8 cellular contexts compared by ENCODE assay signal in the genomic region with DNA sequence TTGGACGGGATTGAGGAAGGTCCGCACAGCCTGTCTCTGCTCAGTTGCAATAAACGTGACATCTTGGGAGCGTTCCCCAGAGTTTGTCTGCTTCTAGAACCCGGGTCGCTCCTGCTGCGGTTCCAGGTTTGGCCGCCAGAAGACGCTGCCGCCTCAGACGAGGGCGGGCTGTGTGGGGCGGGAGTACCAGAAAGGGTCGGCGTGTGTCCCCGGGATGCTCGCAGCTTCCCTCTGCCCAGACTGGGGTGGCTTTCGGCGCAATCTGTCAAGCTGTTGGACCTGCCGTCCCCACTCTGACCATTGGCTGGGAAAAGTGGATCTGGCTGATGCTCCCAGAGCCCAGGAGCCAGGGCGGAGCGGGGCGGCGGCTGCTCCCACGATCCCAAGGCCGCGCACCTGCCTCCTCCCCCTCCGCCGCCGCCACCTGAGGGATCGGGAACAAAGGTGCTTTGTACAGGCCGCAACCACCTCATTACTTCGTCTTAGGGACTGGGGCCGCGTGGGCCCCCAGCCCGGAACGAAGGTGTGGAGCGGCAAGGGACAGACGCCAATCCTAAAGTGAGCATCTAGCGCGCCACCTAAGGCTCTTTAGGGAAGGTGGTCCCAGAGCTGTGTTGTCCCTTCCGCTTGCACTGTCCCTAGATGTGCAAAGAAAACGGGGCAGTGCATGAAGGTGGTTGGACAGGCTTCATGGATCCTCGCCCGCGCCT. TPM values are rescaled to one million over a fixed set of nuclear protein-coding genes. Genes with fewer than 3 reads are reported as not detected.
DNase-seq lines count a peak whose midpoint lies in the region; ATAC-seq, FAIRE-seq and TF ChIP-seq lines count a peak whose summit lies in the region.

No MANE protein-coding gene starts in this region.

- CTCF ChIA-PET in PC-9 (lab: Charles Lee): no interaction called here

- H3K4me3 ChIP-seq in HAP-1: peak overlapping the region; percentile 87; the same call in 1 of the 2 replicates
- H3K4me3 ChIP-seq in PC-9: peak overlapping the region; percentile 74; the same call in 1 of the 2 replicates
- peak overlapping the region; percentile 81 for H3K4me3 ChIP-seq in right cardiac atrium (ENCODE audit: low read length)
- peak overlapping the region; percentile 99 for H3K4me3 ChIP-seq in smooth muscle cell

- intact Hi-C loops in PC-9 (cut with micrococcal nuclease; ENCODE audit: unreplicated experiment) (loop anchor here (1.0 to 5.0 kb wide), 3 partner anchors 21 to 506 kb away; partner anchors contain the start of gene UBE2Q1), right cardiac atrium (cut with DNase I) (loop anchor here in 2 of 4 donors (10.0 kb wide), 2 partner anchors 88 to 108 kb away; partner anchors contain the start of genes CKS1B (in 1 of the 2), PBXIP1 (in 1 of the 2) and SHC1 (in 1 of the 2))

- in situ Hi-C loops in HAP-1 (cut with MboI; ENCODE audit: low sequenced_read_pairs): loop anchor here (5.0 kb wide), 1 partner anchor 66 kb away; no protein-coding TSS in a partner anchor

- FAIRE-seq in urothelium cell line (lab: Jason Lieb, UNC): no peak

- H3K36me3 Mint-ChIP-seq in activated naive CD4-positive, alpha-beta T cell treated with anti-CD3 and anti-CD28 coated beads, Interleukin-2, amount 50 U/mL, for 72 hours: peaks cover 0 to 5% of the 10 kb centered on the region in 2 donors

- DNase-seq in HAP-1 (ENCODE audit: low spot score in 2 of 2): peak in 1 of 2 experiments; percentile 68
- no peak for DNase-seq in PC-9
- peak in 1 of 2 donors; percentile 94 for DNase-seq in activated naive CD4-positive, alpha-beta T cell treated with anti-CD3 and anti-CD28 coated beads, Interleukin-2, amount 50 U/mL, for 72 hours (ENCODE audit: low spot score in 2 of 2)
- DNase-seq in right cardiac atrium: peak; percentile 60 to 87 (median 87)
- peak; percentile 47 for DNase-seq in smooth muscle cell (lab: John Stamatoyannopoulos, UW; ENCODE audit: unreplicated experiment)
- no peak for DNase-seq in urothelium cell line (ENCODE audit: low spot score)

- H3K9me3 ChIP-seq in HAP-1 (no peaks in the 10 kb centered on the region), PC-9 (ENCODE audit: insufficient read depth, low read depth) (no peaks in the 10 kb centered on the region), right cardiac atrium (ENCODE audit: control insufficient read depth, low read length) (no peaks in the 10 kb centered on the region), smooth muscle cell (replicated peaks; ENCODE audit: low read depth) (no peaks in the 10 kb centered on the region)

- H3K27ac ChIP-seq in C4-2B: peak overlapping the region; percentile 91
- H3K27ac ChIP-seq in PC-9: no peak overlapping the region
- H3K27ac ChIP-seq in right cardiac atrium (ENCODE audit: low read length): no peak overlapping the region
- no peak overlapping the region for H3K27ac ChIP-seq in smooth muscle cell (ENCODE audit: low read depth)

- WGBS in right cardiac atrium: 15% methylated on average over 46 of the region's 46 CpGs
- WGBS in smooth muscle cell (ENCODE audit: low lambda C conversion rate): 3% methylated on average over 43 of the region's 46 CpGs

- POLR2A ChIA-PET in PC-9 (lab: Charles Lee; ENCODE audit: unreplicated experiment): interaction anchor here (0.7 kb wide), 1 partner anchor 65 kb away, joined by 6 read pairs; no protein-coding TSS in a partner anchor

- H2AFZ ChIP-seq in PC-9: no peak overlapping the region
- peak overlapping the region; percentile 86 for H2AFZ ChIP-seq in smooth muscle cell (ENCODE audit: low read depth)

- H4K20me1 ChIP-seq in PC-9 (ENCODE audit: insufficient read depth) (peaks cover 7% of the 10 kb centered on the region), smooth muscle cell (ENCODE audit: low read depth) (peaks cover 28% of the 10 kb centered on the region)

- H3F3A ChIP-seq in PC-9 (ENCODE audit: insufficient read depth, low read depth) (peaks cover 24% of the 10 kb centered on the region; the same call in 1 of the 2 replicates), smooth muscle cell (ENCODE audit: low read depth) (no peaks in the 10 kb centered on the region)

- no peaks in the 10 kb centered on the region for H3K9me3 Mint-ChIP-seq in activated naive CD4-positive, alpha-beta T cell treated with anti-CD3 and anti-CD28 coated beads, Interleukin-2, amount 50 U/mL, for 72 hours

- peak overlapping the region in 1 of 2 donors; percentile 28 for H3K27ac Mint-ChIP-seq in activated naive CD4-positive, alpha-beta T cell treated with anti-CD3 and anti-CD28 coated beads, Interleukin-2, amount 50 U/mL, for 72 hours

- no peak for TF ChIP-seq CTCF in C4-2B (conservative IDR thresholded peaks at IDR 0.05)
- TF ChIP-seq CTCF in PC-9 (conservative IDR thresholded peaks at IDR 0.05): no peak
- peak; percentile 69 for TF ChIP-seq CTCF in smooth muscle cell (IDR thresholded peaks at IDR 0.05; ENCODE audit: borderline replicate concordance, insufficient read depth, poor library complexity, severe bottlenecking)

- H3K4me1 ChIP-seq in HAP-1: peaks cover 11% of the 10 kb centered on the region
- peaks cover 10% of the 10 kb centered on the region for H3K4me1 ChIP-seq in PC-9 (replicated peaks; ENCODE audit: insufficient read depth)
- no peaks in the 10 kb centered on the region for H3K4me1 ChIP-seq in right cardiac atrium (ENCODE audit: control insufficient read depth, insufficient read depth, low read length)
- H3K4me1 ChIP-seq in smooth muscle cell (ENCODE audit: low read depth): peaks cover 21% of the 10 kb centered on the region

- H3K9ac ChIP-seq in smooth muscle cell (ENCODE audit: low read depth): no peak overlapping the region

- H3K79me2 ChIP-seq in PC-9 (ENCODE audit: low read depth): peaks cover 13% of the 10 kb centered on the region
- peaks cover 12% of the 10 kb centered on the region for H3K79me2 ChIP-seq in smooth muscle cell (ENCODE audit: low read depth)

- H3K9me2 ChIP-seq in PC-9 (ENCODE audit: insufficient read depth): no peaks in the 10 kb centered on the region

- ATAC-seq in activated naive CD4-positive, alpha-beta T cell treated with anti-CD3 and anti-CD28 coated beads, Interleukin-2, amount 50 U/mL, for 72 hours: peak; percentile 15 to 52
- ATAC-seq in right cardiac atrium (peak; percentile 30 to 42), GM21381 (IDR thresholded peaks at IDR 0.05; ENCODE audit: unreplicated experiment) (no peak)

- no peaks in the 10 kb centered on the region for H3K27me3 ChIP-seq in HAP-1 (ENCODE audit: low read depth)
- H3K27me3 ChIP-seq in PC-9 (ENCODE audit: insufficient read depth, low read depth): no peaks in the 10 kb centered on the region
- no peaks in the 10 kb centered on the region for H3K27me3 ChIP-seq in right cardiac atrium (ENCODE audit: control insufficient read depth, insufficient read depth)
- H3K27me3 ChIP-seq in smooth muscle cell (ENCODE audit: low read depth): no peaks in the 10 kb centered on the region

- peak overlapping the region; percentile 80 for H3K4me2 ChIP-seq in PC-9
- H3K4me2 ChIP-seq in smooth muscle cell: peak overlapping the region; percentile 99

- H3K36me3 ChIP-seq in HAP-1 (replicated peaks): peaks cover 25% of the 10 kb centered on the region
- peaks cover 13% of the 10 kb centered on the region; the same call in 1 of the 2 replicates for H3K36me3 ChIP-seq in PC-9 (ENCODE audit: low read depth)
- H3K36me3 ChIP-seq in smooth muscle cell (ENCODE audit: low read depth): no peaks in the 10 kb centered on the region

- BruUV-seq in PC-9 (replicated peaks; lab: Mats Ljungman, UMichigan): no TSS peak

RNA-seq across cellular contexts. Expression of gene EFNA4, which starts 0.7 kb away (rescaled TPM):
- total RNA-seq in PC-9 (2021): 14.0 and 17.3 TPM in 2 replicates
- total RNA-seq in activated naive CD4-positive, alpha-beta T cell treated with anti-CD3 and anti-CD28 coated beads, Interleukin-2, amount 50 U/mL, for 72 hours: 1 to 10 TPM; 5.7 to 9.5 TPM
- total RNA-seq in right cardiac atrium: 1 to 10 TPM; 3.3 to 4.2 (median 3.7) TPM
- polyA plus RNA-seq in right cardiac atrium: 3.0 TPM
- 24.2 and 27.6 TPM in 2 replicates for total RNA-seq in smooth muscle cell
- 18.1 and 19.1 TPM in 2 replicates for polyA plus RNA-seq in smooth muscle cell

RNA-seq across cellular contexts. Expression of gene ADAM15, which starts 11.7 kb away (rescaled TPM):
- 187 and 195 TPM in 2 replicates for total RNA-seq in PC-9 (2021)
- total RNA-seq in activated naive CD4-positive, alpha-beta T cell treated with anti-CD3 and anti-CD28 coated beads, Interleukin-2, amount 50 U/mL, for 72 hours: 10 to 100 TPM; 49.9 to 52.8 TPM
- total RNA-seq in right cardiac atrium: 100 to 1,000 TPM in 1 of 4 donors, 10 to 100 TPM in 3; 51.2 to 106 (median 63.6) TPM
- polyA plus RNA-seq in right cardiac atrium: 68.4 TPM
- total RNA-seq in smooth muscle cell: 29.8 and 45.4 TPM in 2 replicates
- 41.2 and 49.4 TPM in 2 replicates for polyA plus RNA-seq in smooth muscle cell

RNA-seq across cellular contexts. Expression of gene EFNA3, which starts 15.8 kb away (rescaled TPM):
- total RNA-seq in PC-9 (2021): 6.7 and 8.8 TPM in 2 replicates
- 10 to 100 TPM in 1 of 2 donors, 1 to 10 TPM in 1; 1.7 to 12.6 TPM for total RNA-seq in activated naive CD4-positive, alpha-beta T cell treated with anti-CD3 and anti-CD28 coated beads, Interleukin-2, amount 50 U/mL, for 72 hours
- 1 to 10 TPM in 3 of 4 donors, under 1 TPM in 1; 0.78 to 1.9 (median 1.2) TPM for total RNA-seq in right cardiac atrium
- 1.1 TPM for polyA plus RNA-seq in right cardiac atrium
- total RNA-seq in smooth muscle cell: 5.2 and 7.1 TPM in 2 replicates
- 9.1 and 10.0 TPM in 2 replicates for polyA plus RNA-seq in smooth muscle cell

RNA-seq across cellular contexts. Expression of gene DCST1, which starts 29.2 kb away (rescaled TPM):
- 0.22 and 0.43 TPM in 2 replicates for total RNA-seq in PC-9 (2021)
- under 1 TPM in 1 of 2 donors, not detected in 1; 0.34 TPM for total RNA-seq in activated naive CD4-positive, alpha-beta T cell treated with anti-CD3 and anti-CD28 coated beads, Interleukin-2, amount 50 U/mL, for 72 hours
- total RNA-seq in right cardiac atrium: not detected
- polyA plus RNA-seq in right cardiac atrium: not detected
- total RNA-seq in smooth muscle cell: not detected in 2 replicates
- polyA plus RNA-seq in smooth muscle cell: not detected in 2 replicates

RNA-seq across cellular contexts. Expression of gene DCST2, which starts 29.3 kb away (rescaled TPM):
- total RNA-seq in PC-9 (2021) (4.4 and 4.7 TPM in 2 replicates), right cardiac atrium (under 1 TPM in 3 of 4 donors, not detected in 1; 0.25 to 0.33 (median 0.32) TPM), smooth muscle cell (1.1 TPM in 1 of 2 replicates, not detected in the other)
- 1 to 10 TPM; 1.5 to 1.8 TPM for total RNA-seq in activated naive CD4-positive, alpha-beta T cell treated with anti-CD3 and anti-CD28 coated beads, Interleukin-2, amount 50 U/mL, for 72 hours
- polyA plus RNA-seq in right cardiac atrium (0.23 TPM), smooth muscle cell (1.2 and 1.3 TPM in 2 replicates)

Comparison
In these comparisons a context has a peak if more than half of its experiments do, and no peak if none do; other contexts are left out.
1. DNase-seq: peak in right cardiac atrium (3 of 3) and smooth muscle cell (single experiment); none in PC-9 (0 of 2) and urothelium cell line (single experiment).
2. Peak in every context shown above with its lines, with median percentiles within 50 percentile points of each other: H3K4me3 ChIP-seq.